ENCODE assay signal across 1 cellular context in genomic region chr7:75878769-75879596, GRCh38.
TF ChIP-seq lines count a peak whose summit lies in the region.

TSS of gene RHBDD2 (plus strand) at chr7:75879034. CDS start at chr7:75879083, 49 bp downstream.

TF ChIP-seq in HepG2, 621 proteins besides CTCF, POLR2A, EP300 and RAD21 (continued from another document):
- 0 out of 2 replicates have a peak, but pooled peaks have one; percentile 47 for TF ChIP-seq GLI4 (CRISPR knock-in tag; IDR thresholded peaks at IDR 0.05; ENCODE audit: borderline replicate concordance)
- TF ChIP-seq EED (CRISPR knock-in tag; IDR thresholded peaks at IDR 0.05), result 0 out of 2 replicates have a peak, but pooled peaks have one; percentile 41
- 0 out of 2 replicates have a peak, but pooled peaks have one; percentile 57 for TF ChIP-seq ZNF691 (CRISPR knock-in tag; IDR thresholded peaks at IDR 0.05; ENCODE audit: borderline replicate concordance, low read depth)
- no peak for TF ChIP-seq ATF3 (CRISPR knock-in tag; IDR thresholded peaks at IDR 0.05)
- no peak for TF ChIP-seq RNF219 (CRISPR knock-in tag; IDR thresholded peaks at IDR 0.05)
- 0 out of 2 replicates have a peak, but pooled peaks have one; percentile 31 for TF ChIP-seq ZNF225 (CRISPR knock-in tag; IDR thresholded peaks at IDR 0.05)
- TF ChIP-seq SRSF1 (optimal IDR thresholded peaks at IDR 0.05; ENCODE audit: low read depth, low read length), result peak; percentile 53
- peak; percentile 94 for TF ChIP-seq ZFY (CRISPR knock-in tag; IDR thresholded peaks at IDR 0.05)
- TF ChIP-seq TEAD3 (CRISPR knock-in tag; optimal IDR thresholded peaks at IDR 0.05; ENCODE audit: borderline replicate concordance), result no peak
